12 cellular contexts compared by ENCODE assay signal in genomic region chr3:127748754-127749327, GRCh38.
DNase-seq lines count a peak whose midpoint lies in the region; ATAC-seq, FAIRE-seq and TF ChIP-seq lines count a peak whose summit lies in the region.
"Had no signal": no experiment of that assay in that cellular context is flagged by ENCODE, and none has a peak within 500 bp of the region (broad histone marks: within the 10 kb centered on the region; RNA-seq: fewer than 3 reads in every experiment).

No MANE protein-coding gene starts in this region.

- no peak for DNase-seq in adipocyte (ENCODE audit: low read depth)
- DNase-seq in heart right ventricle: no peak
- DNase-seq in gastrocnemius medialis: no peak
- DNase-seq in activated T-cell treated with anti-CD3 and anti-CD28 coated beads, Interleukin-2, amount 50 U/mL, for 24 hours: no peak
- no peak for DNase-seq in D721Med (ENCODE audit: insufficient read length, low spot score)
- no peak for DNase-seq in NCI-H187 treated with DMSO at 0.1 percent for 48 hours (lab: John Stamatoyannopoulos, UW)
- DNase-seq: naive B cell; stimulated activated CD4-positive, alpha-beta T cell treated with anti-CD3 and anti-CD28 coated beads, Interleukin-2, amount 100 ng/mL, for 48 hours had no signal

- TF ChIP-seq CTCF in heart right ventricle (IDR thresholded peaks at IDR 0.05) (no peak), gastrocnemius medialis (IDR thresholded peaks at IDR 0.05 in 4 of 5, conservative IDR thresholded peaks at IDR 0.05 in 1 of 5) (no peak), D721Med (IDR thresholded peaks at IDR 0.05; ENCODE audit: insufficient read depth, missing control alignments) (no peak)

- peaks cover 0 to 62% (median 0%) of the 10 kb centered on the region in 11 experiments; a peak in 8 of 22 replicates for H3K27me3 ChIP-seq in BLaER1 treated with 17β-estradiol and CSF1 and Interleukin-3, amounts not matched to agents 10 nM and 100 nM
- H3K27me3 ChIP-seq in adipocyte (replicated peaks; ENCODE audit: control insufficient read depth, insufficient read depth, low read length): no peaks in the 10 kb centered on the region
- H3K27me3 ChIP-seq in heart right ventricle: no peaks in the 10 kb centered on the region
- H3K27me3 ChIP-seq in gastrocnemius medialis: no peaks in the 10 kb centered on the region

- H3K9ac ChIP-seq in BLaER1 treated with 17β-estradiol and CSF1 and Interleukin-3, amounts not matched to agents 10 nM and 100 nM: peak overlapping the region in 2 of 11 experiments; percentile 2 to 74; a peak in 2 of 22 replicates
- H3K9ac ChIP-seq in adipocyte (ENCODE audit: low read length): peak overlapping the region; percentile 34

- no peaks in the 10 kb centered on the region for H3K36me3 Mint-ChIP-seq in activated T-cell treated with anti-CD3 and anti-CD28 coated beads, Interleukin-2, amount 50 U/mL, for 24 hours (ENCODE audit: low read depth)
- H3K36me3 Mint-ChIP-seq: naive B cell had no signal

- no peaks in the 10 kb centered on the region for H3K9me3 Mint-ChIP-seq in activated T-cell treated with anti-CD3 and anti-CD28 coated beads, Interleukin-2, amount 50 U/mL, for 24 hours
- H3K9me3 Mint-ChIP-seq: naive B cell had no signal

- no peak overlapping the region for H3K4me3 Mint-ChIP-seq in activated T-cell treated with anti-CD3 and anti-CD28 coated beads, Interleukin-2, amount 50 U/mL, for 24 hours

- H3K4me1 Mint-ChIP-seq in activated T-cell treated with anti-CD3 and anti-CD28 coated beads, Interleukin-2, amount 50 U/mL, for 24 hours (ENCODE audit: low read depth): peaks cover 17% of the 10 kb centered on the region

- peaks cover 70 to 75% (median 72%) of the 10 kb centered on the region in 10 experiments for H3K4me1 ChIP-seq in BLaER1 treated with 17β-estradiol and CSF1 and Interleukin-3, amounts not matched to agents 10 nM and 100 nM
- H3K4me1 ChIP-seq in adipocyte (ENCODE audit: control insufficient read depth, insufficient read depth, low read length): peaks cover 42% of the 10 kb centered on the region
- peaks cover 23 to 95% (median 74%) of the 10 kb centered on the region in 9 donors for H3K4me1 ChIP-seq in heart right ventricle
- peaks cover 49 to 66% of the 10 kb centered on the region in 2 donors for H3K4me1 ChIP-seq in gastrocnemius medialis

- H3K27ac ChIP-seq in BLaER1 treated with 17β-estradiol and CSF1 and Interleukin-3, amounts not matched to agents 10 nM and 100 nM: peak overlapping the region in 1 of 11 experiments; percentile 87; a peak in 2 of 22 replicates
- H3K27ac ChIP-seq in heart right ventricle (peak overlapping the region; percentile 60 to 94 (median 84)), gastrocnemius medialis (peak overlapping the region; percentile 63 to 86 (median 76))
- H3K27ac ChIP-seq: C4-2B had no signal

- H3K4me2 ChIP-seq in BLaER1 treated with 17β-estradiol and CSF1 and Interleukin-3, amounts not matched to agents 10 nM and 100 nM: peak overlapping the region; percentile 81 to 92 (median 85)

- no peaks in the 10 kb centered on the region for H3K36me3 ChIP-seq in BLaER1 treated with 17β-estradiol and CSF1 and Interleukin-3, amounts not matched to agents 10 nM and 100 nM
- H3K36me3 ChIP-seq in adipocyte (ENCODE audit: control insufficient read depth, insufficient read depth, low read length, severe bottlenecking) (peaks cover 6% of the 10 kb centered on the region), heart right ventricle (peaks cover 0 to 15% (median 0%) of the 10 kb centered on the region in 9 donors), gastrocnemius medialis (no peaks in the 10 kb centered on the region)

- in situ Hi-C loops in gastrocnemius medialis (cut with MboI; ENCODE audit: low sequenced_read_pairs in 4 of 4): loop anchor here in 1 of 4 donors (5.0 kb wide), 1 partner anchor 47 kb away; no protein-coding TSS in a partner anchor

- H3K27me3 Mint-ChIP-seq in activated T-cell treated with anti-CD3 and anti-CD28 coated beads, Interleukin-2, amount 50 U/mL, for 24 hours: peaks cover 15% of the 10 kb centered on the region

- no peaks in the 10 kb centered on the region for H4K20me1 ChIP-seq in BLaER1 treated with 17β-estradiol and CSF1 and Interleukin-3, amounts not matched to agents 10 nM and 100 nM

- H3K27ac Mint-ChIP-seq in activated T-cell treated with anti-CD3 and anti-CD28 coated beads, Interleukin-2, amount 50 U/mL, for 24 hours: no peak overlapping the region

- H3K4me3 ChIP-seq in BLaER1 treated with 17β-estradiol and CSF1 and Interleukin-3, amounts not matched to agents 10 nM and 100 nM: no peak overlapping the region
- H3K4me3 ChIP-seq in adipocyte (ENCODE audit: low read length): no peak overlapping the region
- no peak overlapping the region for H3K4me3 ChIP-seq in heart right ventricle
- no peak overlapping the region for H3K4me3 ChIP-seq in gastrocnemius medialis
- H3K4me3 ChIP-seq: K562 had no signal

- WGBS in heart right ventricle, 2 donors: 64 to 65% methylated on average over 9 of the region's 9 CpGs

- intact Hi-C loops in heart right ventricle (cut with DNase I) (loop anchor here in 6 of 10 donors (5.0 kb wide), 5 partner anchors 37 to 73 kb away; partner anchors contain the start of gene MGLL (in 4 of the 6)), gastrocnemius medialis (cut with DNase I; ENCODE audit: low total_unique reads) (no loop called here)

- H3K9me3 ChIP-seq in BLaER1 treated with 17β-estradiol and CSF1 and Interleukin-3, amounts not matched to agents 10 nM and 100 nM (replicated peaks in 1 of 11): no peaks in the 10 kb centered on the region
- H3K9me3 ChIP-seq in adipocyte (ENCODE audit: control insufficient read depth, low read length): no peaks in the 10 kb centered on the region
- no peaks in the 10 kb centered on the region for H3K9me3 ChIP-seq in heart right ventricle
- no peaks in the 10 kb centered on the region for H3K9me3 ChIP-seq in gastrocnemius medialis

- FAIRE-seq in D721Med (lab: Jason Lieb, UNC): no peak
- FAIRE-seq: K562 had no signal

- ATAC-seq in heart right ventricle (peak in 1 of 8 donors; percentile 5), gastrocnemius medialis (no peak), GM19452 (IDR thresholded peaks at IDR 0.05; ENCODE audit: unreplicated experiment) (no peak)
- ATAC-seq: K562 had no signal

- TF ChIP-seq POLR2A in gastrocnemius medialis (IDR thresholded peaks at IDR 0.05): no peak
